In the genomic region with DNA sequence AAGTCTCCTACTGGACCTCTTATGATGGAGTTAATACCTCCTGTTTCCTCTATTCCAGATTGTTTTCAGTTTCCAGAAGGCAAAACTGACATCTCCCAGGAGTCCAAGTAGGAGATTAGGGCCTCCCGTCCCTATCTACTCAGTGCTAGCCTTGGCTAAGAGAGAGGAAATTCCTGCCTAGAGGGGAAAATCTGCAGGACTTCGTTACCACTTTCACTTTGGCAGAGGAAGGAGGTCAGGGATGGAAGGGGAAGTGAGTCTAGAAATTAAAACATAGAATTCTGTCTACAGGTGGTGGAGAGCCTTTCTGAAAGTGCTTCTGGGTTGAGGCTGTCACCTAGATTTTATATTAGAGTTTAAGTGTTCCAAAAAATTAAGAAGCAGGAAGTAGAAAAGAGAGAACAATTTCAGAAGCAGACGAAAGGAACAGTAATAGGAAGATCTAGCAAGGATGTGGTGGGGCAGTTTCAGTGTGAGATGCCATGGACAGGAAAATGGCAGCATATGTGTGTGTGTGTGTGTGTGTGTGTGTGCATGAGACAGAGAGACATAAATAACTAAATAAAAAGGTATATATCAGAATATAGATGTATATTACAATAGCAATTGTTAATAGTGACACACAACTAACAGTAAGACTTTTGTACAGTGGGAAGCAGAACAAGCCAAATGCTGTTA, we compare ENCODE assay signal across 10 cellular contexts. TPM values are rescaled to one million over a fixed set of nuclear protein-coding genes. Genes with fewer than 3 reads are reported as not detected.
DNase-seq lines count a peak whose midpoint lies in the region; ATAC-seq and TF ChIP-seq lines count a peak whose summit lies in the region.
"Had no signal": no experiment of that assay in that cellular context is flagged by ENCODE, and none has a peak within 500 bp of the region (broad histone marks: within the 10 kb centered on the region; RNA-seq: fewer than 3 reads in every experiment).

No MANE protein-coding gene starts in this region.

- peaks cover 5% of the 10 kb centered on the region for H3K27me3 Mint-ChIP-seq in dendritic cell treated with granulocyte-macrophage colony-stimulating factor and Interleukin-4, amounts not matched to agents 40 ng/mL and 50 ng/mL, for 4 days

- ATAC-seq in thoracic aorta (ENCODE audit: insufficient number of reproducible peaks, low FRiP score, low read depth): no peak
- no peak for ATAC-seq in HG02571 (IDR thresholded peaks at IDR 0.05; ENCODE audit: unreplicated experiment)

- peak overlapping the region; percentile 57 for H3K4me3 Mint-ChIP-seq in dendritic cell treated with granulocyte-macrophage colony-stimulating factor and Interleukin-4, amounts not matched to agents 40 ng/mL and 50 ng/mL, for 4 days

- no peak for TF ChIP-seq CTCF in right atrium auricular region (IDR thresholded peaks at IDR 0.05)
- TF ChIP-seq CTCF in thoracic aorta (IDR thresholded peaks at IDR 0.05): no peak

- H3K27me3 ChIP-seq in right atrium auricular region (no peaks in the 10 kb centered on the region), thoracic aorta (replicated peaks; ENCODE audit: insufficient read depth) (no peaks in the 10 kb centered on the region)
- H3K27me3 ChIP-seq: upper lobe of left lung had no signal

- H3K36me3 Mint-ChIP-seq in dendritic cell treated with granulocyte-macrophage colony-stimulating factor and Interleukin-4, amounts not matched to agents 40 ng/mL and 50 ng/mL, for 4 days (ENCODE audit: low read depth): peaks cover 6% of the 10 kb centered on the region

- H3K36me3 ChIP-seq in right atrium auricular region (no peaks in the 10 kb centered on the region), thoracic aorta (no peaks in the 10 kb centered on the region)
- H3K36me3 ChIP-seq: prostate gland, upper lobe of left lung had no signal

- H3K27ac ChIP-seq in right atrium auricular region: peak overlapping the region; percentile 13 to 56
- H3K27ac ChIP-seq in thoracic aorta: peak overlapping the region; percentile 6 to 43
- H3K27ac ChIP-seq: prostate gland, VCaP had no signal

- no peaks in the 10 kb centered on the region for H3K9me3 Mint-ChIP-seq in dendritic cell treated with granulocyte-macrophage colony-stimulating factor and Interleukin-4, amounts not matched to agents 40 ng/mL and 50 ng/mL, for 4 days

- DNase-seq in right atrium auricular region (ENCODE audit: low spot score): no peak
- no peak for DNase-seq in cardiac septum (ENCODE audit: low spot score)
- DNase-seq in thoracic aorta (ENCODE audit: low spot score): no peak
- no peak for DNase-seq in HuH-7 (ENCODE audit: low spot score)
- DNase-seq: NCI-H1105, upper lobe of left lung had no signal

- peaks cover 30% of the 10 kb centered on the region for H3K4me1 Mint-ChIP-seq in dendritic cell treated with granulocyte-macrophage colony-stimulating factor and Interleukin-4, amounts not matched to agents 40 ng/mL and 50 ng/mL, for 4 days (ENCODE audit: low read depth)

- H3K9me3 ChIP-seq in right atrium auricular region (no peaks in the 10 kb centered on the region), thoracic aorta (no peaks in the 10 kb centered on the region)
- H3K9me3 ChIP-seq: prostate gland, upper lobe of left lung had no signal

- intact Hi-C loops in cardiac septum (cut with DNase I): loop anchor here (2.0 kb wide), 1 partner anchor 32 kb away; a partner anchor contains a TSS
- intact Hi-C loops in dendritic cell treated with granulocyte-macrophage colony-stimulating factor and Interleukin-4, amounts not matched to agents 40 ng/mL and 50 ng/mL, for 4 days (cut with micrococcal nuclease): no loop called here

- H3K4me1 ChIP-seq in right atrium auricular region (peaks cover 0 to 18% of the 10 kb centered on the region in 2 donors), thoracic aorta (ENCODE audit: control insufficient read depth in 1 of 2, low read depth in 2 of 2) (peaks cover 5 to 29% of the 10 kb centered on the region in 2 donors)
- H3K4me1 ChIP-seq: prostate gland had no signal

- H3K27ac Mint-ChIP-seq in dendritic cell treated with granulocyte-macrophage colony-stimulating factor and Interleukin-4, amounts not matched to agents 40 ng/mL and 50 ng/mL, for 4 days: peak overlapping the region; percentile 47

- H3K4me3 ChIP-seq in right atrium auricular region: peak overlapping the region in 1 of 2 donors; percentile 21
- peak overlapping the region; percentile 61 for H3K4me3 ChIP-seq in thoracic aorta
- H3K4me3 ChIP-seq: prostate gland had no signal

RNA-seq across cellular contexts. Expression of a gene that starts 2.4 kb away (rescaled TPM):
- total RNA-seq in right atrium auricular region: 1 to 10 TPM; 7.5 to 9.6 TPM
- 7.8 TPM for total RNA-seq in cardiac septum
- 10 to 100 TPM; 16.0 to 25.4 TPM for total RNA-seq in thoracic aorta

RNA-seq across cellular contexts. Expression of a gene that starts 16.6 kb away (rescaled TPM):
- not detected for total RNA-seq in right atrium auricular region
- total RNA-seq in cardiac septum: not detected
- total RNA-seq in thoracic aorta: not detected
- total RNA-seq: prostate gland, upper lobe of left lung had no signal

RNA-seq across cellular contexts. Expression of a gene that starts 26.9 kb away (rescaled TPM):
- total RNA-seq in right atrium auricular region (not detected), cardiac septum (not detected), thoracic aorta (not detected)
- total RNA-seq: prostate gland, upper lobe of left lung had no signal

RNA-seq across cellular contexts. Expression of a gene that starts 28.9 kb away (rescaled TPM):
- not detected for total RNA-seq in right atrium auricular region
- total RNA-seq in cardiac septum: not detected
- total RNA-seq in thoracic aorta: not detected
- total RNA-seq: prostate gland, upper lobe of left lung had no signal

RNA-seq across cellular contexts. Expression of a gene that starts 33.4 kb away (rescaled TPM):
- 1 to 10 TPM in 1 of 2 donors, under 1 TPM in 1; 0.12 to 1.3 TPM for total RNA-seq in right atrium auricular region
- total RNA-seq in cardiac septum: 1.00 TPM
- total RNA-seq in thoracic aorta: under 1 TPM in 1 of 2 donors, not detected in 1; 0.21 TPM
- total RNA-seq: upper lobe of left lung had no signal
